Comparison of ENCODE assay signal across 8 cellular contexts in the genomic region with DNA sequence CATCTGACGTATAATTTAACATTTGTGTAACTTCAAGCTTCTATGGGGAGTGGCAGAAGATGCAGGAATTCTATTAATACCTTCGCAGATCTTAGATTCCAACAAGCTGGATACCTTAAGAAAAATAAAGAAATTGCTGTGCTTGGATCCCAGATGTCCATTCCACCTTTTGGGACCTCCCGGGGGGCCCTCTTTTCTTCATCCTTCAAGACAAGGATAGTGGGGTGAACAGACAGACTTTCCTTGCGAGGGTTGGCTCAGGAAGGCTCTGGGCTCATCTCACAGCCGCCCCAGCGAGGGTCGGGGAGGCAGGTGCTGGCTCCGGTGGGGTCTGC. TPM values are rescaled to one million over a fixed set of nuclear protein-coding genes. Genes with fewer than 3 reads are reported as not detected.
DNase-seq lines count a peak whose midpoint lies in the region; ATAC-seq and TF ChIP-seq lines count a peak whose summit lies in the region.

No MANE protein-coding gene starts in this region.

- no peak overlapping the region for H3K27ac ChIP-seq in KMS-11

- no peaks in the 10 kb centered on the region for H4K20me1 ChIP-seq in KMS-11 (ENCODE audit: insufficient read depth)

- no peaks in the 10 kb centered on the region for H3K9me3 Mint-ChIP-seq in chondrocyte (ENCODE audit: low read depth)
- peaks cover 7% of the 10 kb centered on the region for H3K9me3 Mint-ChIP-seq in nephron progenitor cell

- no peak overlapping the region for H3K27ac Mint-ChIP-seq in chondrocyte (ENCODE audit: unreplicated experiment)
- no peak overlapping the region for H3K27ac Mint-ChIP-seq in nephron progenitor cell

- no peaks in the 10 kb centered on the region for H3K79me2 ChIP-seq in KMS-11 (ENCODE audit: insufficient read depth, low read depth)

- H2AFZ ChIP-seq in KMS-11 (ENCODE audit: low read depth) = peak overlapping the region; percentile 49; the same call in 1 of the 2 replicates

- no peak for DNase-seq in AG10803 (ENCODE audit: low read depth)
- DNase-seq in chondrocyte (ENCODE audit: low spot score) = no peak
- no peak for DNase-seq in nephron progenitor cell
- DNase-seq in posterior cingulate gyrus = no peak
- DNase-seq in midbrain (lab: John Stamatoyannopoulos, UW) = no peak
- DNase-seq in occipital lobe (lab: John Stamatoyannopoulos, UW) = no peak
- no peak for DNase-seq in left cardiac atrium

- H3K4me3 Mint-ChIP-seq in chondrocyte (ENCODE audit: unreplicated experiment) (peak overlapping the region; percentile 60), nephron progenitor cell (peak overlapping the region; percentile 78)

- no peak overlapping the region for H3K4me2 ChIP-seq in KMS-11

- no peaks in the 10 kb centered on the region for H3K4me1 ChIP-seq in KMS-11 (ENCODE audit: low read depth, poor library complexity, severe bottlenecking)

- H3K27me3 ChIP-seq in KMS-11 (ENCODE audit: insufficient read depth, low read depth) = no peaks in the 10 kb centered on the region

- H3K27me3 Mint-ChIP-seq in chondrocyte (ENCODE audit: low read depth) (no peaks in the 10 kb centered on the region), nephron progenitor cell (ENCODE audit: low read depth, poor library complexity) (peaks cover 23% of the 10 kb centered on the region)

- no peak for ATAC-seq in left cardiac atrium

- H3K36me3 Mint-ChIP-seq in chondrocyte (ENCODE audit: low read depth) (no peaks in the 10 kb centered on the region), nephron progenitor cell (ENCODE audit: low read depth) (peaks cover 25% of the 10 kb centered on the region)

- H3K4me3 ChIP-seq in AG10803 (ENCODE audit: low read length) (peak overlapping the region; percentile 34; the same call in 1 of the 2 replicates), KMS-11 (IDR thresholded peaks at IDR 0.05; ENCODE audit: insufficient read depth, low read depth, low read length) (no peak overlapping the region)

- no peak overlapping the region for H3K9ac ChIP-seq in KMS-11

- no peak for TF ChIP-seq CTCF in AG10803 (conservative IDR thresholded peaks at IDR 0.05; ENCODE audit: low read length)
- TF ChIP-seq CTCF in KMS-11 (conservative IDR thresholded peaks at IDR 0.05; ENCODE audit: low read depth, low read length) = peak; percentile 59; the same call in 1 of the 2 replicates
- no peak for TF ChIP-seq CTCF in chondrocyte (IDR thresholded peaks at IDR 0.05)
- no peak for TF ChIP-seq CTCF in nephron progenitor cell (IDR thresholded peaks at IDR 0.05)

- intact Hi-C loops in posterior cingulate gyrus (cut with DNase I) (loop anchor here (1.0 to 5.0 kb wide), 2 partner anchors 96 to 128 kb away; no protein-coding TSS in a partner anchor), left cardiac atrium (cut with DNase I) (loop anchor here (5.0 kb wide), 2 partner anchors 111 to 116 kb away; no protein-coding TSS in a partner anchor)

- no peaks in the 10 kb centered on the region for H3K36me3 ChIP-seq in KMS-11 (ENCODE audit: insufficient read depth)

- H3K4me1 Mint-ChIP-seq in chondrocyte (ENCODE audit: low read depth) (peaks cover 24% of the 10 kb centered on the region), nephron progenitor cell (peaks cover 41% of the 10 kb centered on the region)

RNA-seq across cellular contexts. Expression of a gene that starts 0.5 kb away (rescaled TPM):
- total RNA-seq in chondrocyte (7.2 to 10.9 TPM (median 9.5 TPM) in 3 replicates), occipital lobe (41.5 TPM), left cardiac atrium (10 to 100 TPM in 1 of 2 donors, 1 to 10 TPM in 1; 4.4 to 10.4 TPM)

RNA-seq across cellular contexts. Expression of a gene that starts 39.1 kb away (rescaled TPM):
- 0.12 to 0.22 TPM in 2 of 3 replicates, not detected in the other for total RNA-seq in chondrocyte
- 6.9 TPM for total RNA-seq in occipital lobe
- total RNA-seq in left cardiac atrium = 1 to 10 TPM; 3.2 to 8.0 TPM

RNA-seq across cellular contexts. Expression of a gene that starts 51.0 kb away (rescaled TPM):
- total RNA-seq in chondrocyte = 0.90 to 1.3 TPM (median 0.95 TPM) in 3 replicates
- total RNA-seq in occipital lobe = 10.9 TPM
- 1 to 10 TPM; 3.7 to 7.8 TPM for total RNA-seq in left cardiac atrium
